In genomic region chr18:35386600-35387366, GRCh38 we compare ENCODE assay signal across 8 cellular contexts. TPM values are rescaled to one million over a fixed set of nuclear protein-coding genes. Genes with fewer than 3 reads are reported as not detected.
DNase-seq lines count a peak whose midpoint lies in the region; ATAC-seq and TF ChIP-seq lines count a peak whose summit lies in the region.

No MANE protein-coding gene starts in this region.

- no peaks in the 10 kb centered on the region for H3K27me3 ChIP-seq in ACC112 (ENCODE audit: insufficient read depth, low read length)

- no peak for TF ChIP-seq POLR2A in GM18505 (IDR thresholded peaks at IDR 0.05; ENCODE audit: borderline replicate concordance, extremely low read depth, insufficient read depth, insufficient read length)

- H3K36me3 ChIP-seq in ACC112 (ENCODE audit: insufficient read depth, low read length): no peaks in the 10 kb centered on the region

- H3K4me1 ChIP-seq in ACC112 (ENCODE audit: control insufficient read depth, insufficient read depth, low read length, unreplicated experiment): peaks cover 26% of the 10 kb centered on the region

- H2AFZ ChIP-seq in ACC112 (ENCODE audit: low read length, unreplicated experiment): peak overlapping the region; percentile 48

- H3K4me3 ChIP-seq in ACC112 (ENCODE audit: low read depth, low read length): no peak overlapping the region

- ATAC-seq in GM18505 (IDR thresholded peaks at IDR 0.05; ENCODE audit: unreplicated experiment): peak; percentile 78
- ATAC-seq in HG03175 (IDR thresholded peaks at IDR 0.05; ENCODE audit: unreplicated experiment): peak; percentile 92
- peak; percentile 97 for ATAC-seq in left lobe of liver

- no peak overlapping the region for H3K27ac ChIP-seq in ACC112 (ENCODE audit: low read depth, low read length)

- H3K79me2 ChIP-seq in ACC112 (ENCODE audit: control insufficient read depth, insufficient read depth, low read length, unreplicated experiment): no peaks in the 10 kb centered on the region

- DNase-seq in NCI-H345 treated with DMSO at 0.1 percent for 48 hours (lab: John Stamatoyannopoulos, UW; ENCODE audit: unreplicated experiment) (peak; percentile 2), cerebellum (ENCODE audit: low spot score) (peak; percentile 20), left lobe of liver (ENCODE audit: low spot score) (peak; percentile 53)
- DNase-seq in activated CD4-positive, CD25-positive, alpha-beta regulatory T cell treated with anti-CD3 and anti-CD28 coated beads, Interleukin-2, amount 50 U/mL, for 16 hours (ENCODE audit: low read depth, low spot score): peak; percentile 33
- DNase-seq in stimulated activated CD4-positive, alpha-beta T cell treated with anti-CD3 and anti-CD28 coated beads, Interleukin-4, amount 100 ng/mL, for 4 hours: peak; percentile 28 to 45

RNA-seq across cellular contexts. Expression of gene ZNF396, which starts 9.6 kb away (rescaled TPM):
- total RNA-seq in cerebellum (3.8 TPM), left lobe of liver (1.2 TPM)

RNA-seq across cellular contexts. Expression of gene ZNF24, which starts 42.6 kb away (rescaled TPM):
- total RNA-seq in cerebellum: 69.6 TPM
- total RNA-seq in left lobe of liver: 20.3 TPM

Comparison
In these comparisons a context has a peak if more than half of its experiments do, and no peak if none do; other contexts are left out.
1. DNase-seq: peak in every context shown above with its lines; median percentile 53 in left lobe of liver; 36 in stimulated activated CD4-positive, alpha-beta T cell treated with anti-CD3 and anti-CD28 coated beads, Interleukin-4, amount 100 ng/mL, for 4 hours; 33 in activated CD4-positive, CD25-positive, alpha-beta regulatory T cell treated with anti-CD3 and anti-CD28 coated beads, Interleukin-2, amount 50 U/mL, for 16 hours; 20 in cerebellum; 2 in NCI-H345 treated with DMSO at 0.1 percent for 48 hours.